In genomic region chr2:62145478-62146100, GRCh38 we compare ENCODE assay signal across 2 cellular contexts.
TF ChIP-seq lines count a peak whose summit lies in the region.

No MANE protein-coding gene starts in this region.

TF ChIP-seq in GM23338, 12 proteins besides CTCF, POLR2A, EP300 and RAD21:
- TF ChIP-seq ZNF462 (CRISPR knock-in tag; IDR thresholded peaks at IDR 0.05): no peak
- no peak for TF ChIP-seq STAT1 (IDR thresholded peaks at IDR 0.05; ENCODE audit: unreplicated experiment)
- no peak for TF ChIP-seq CREB1 (CRISPR knock-in tag; IDR thresholded peaks at IDR 0.05; ENCODE audit: low read depth)
- no peak for TF ChIP-seq REST (IDR thresholded peaks at IDR 0.05; ENCODE audit: unreplicated experiment)
- no peak for TF ChIP-seq ETS1 (IDR thresholded peaks at IDR 0.05)
- no peak for TF ChIP-seq JUNB (IDR thresholded peaks at IDR 0.05; ENCODE audit: unreplicated experiment)
- TF ChIP-seq NANOG (IDR thresholded peaks at IDR 0.05; ENCODE audit: borderline replicate concordance): no peak
- TF ChIP-seq EZH2phosphoT487 (IDR thresholded peaks at IDR 0.05; ENCODE audit: unreplicated experiment): no peak

TF ChIP-seq in SK-N-SH treated with all-trans-retinoic acid at 6 μM for 48 hours, 23 proteins besides CTCF, POLR2A, EP300 and RAD21 (continued from another document):
- TF ChIP-seq TSHZ2 (CRISPR knock-in tag; IDR thresholded peaks at IDR 0.05) (no peak), TCF4 (CRISPR knock-in tag; IDR thresholded peaks at IDR 0.05; ENCODE audit: borderline replicate concordance) (no peak), ARNTL (CRISPR knock-in tag; IDR thresholded peaks at IDR 0.05; ENCODE audit: borderline replicate concordance, low read depth) (no peak), BACH2 (CRISPR knock-in tag; IDR thresholded peaks at IDR 0.05; ENCODE audit: borderline replicate concordance) (no peak), CREB5 (CRISPR knock-in tag; IDR thresholded peaks at IDR 0.05; ENCODE audit: low read depth) (no peak), PPARA (CRISPR knock-in tag; IDR thresholded peaks at IDR 0.05; ENCODE audit: borderline replicate concordance) (no peak), TOX (CRISPR knock-in tag; IDR thresholded peaks at IDR 0.05; ENCODE audit: borderline replicate concordance) (no peak)
